In genomic region chr17:20077978-20078674, GRCh38 we compare ENCODE assay signal across 1 cellular context.
TF ChIP-seq lines count a peak whose summit lies in the region.

No MANE protein-coding gene starts in this region.

TF ChIP-seq in A549, 52 proteins besides CTCF, POLR2A, EP300 and RAD21 (continued from another document):
- TF ChIP-seq REST (IDR thresholded peaks at IDR 0.05) (no peak), FOSL2 (IDR thresholded peaks at IDR 0.05) (no peak), FOSL2 (CRISPR knock-in tag; IDR thresholded peaks at IDR 0.05) (no peak)
